In genomic region chr22:20916916-20917810, GRCh38 we compare ENCODE assay signal across 8 cellular contexts. TPM values are rescaled to one million over a fixed set of nuclear protein-coding genes. Genes with fewer than 3 reads are reported as not detected.
DNase-seq lines count a peak whose midpoint lies in the region; TF ChIP-seq lines count a peak whose summit lies in the region.

Gene CRKL (plus strand): TSS chr22:20917407. CDS start chr22:20917935, 528 bp downstream.

- H3K4me3 ChIP-seq in H7 (ENCODE audit: insufficient read depth, low read depth, low read length) (peak within 1 kb of the TSS; percentile 98), Loucy (ENCODE audit: low read length, poor library complexity, severe bottlenecking) (peak within 1 kb of the TSS; percentile 98), neural cell (ENCODE audit: low read length) (peak within 1 kb of the TSS; percentile 100), stomach (peak within 1 kb of the TSS; percentile 87 to 99 (median 96))

- peak within 1 kb of the TSS; percentile 98 for H3K27ac ChIP-seq in neural cell (ENCODE audit: low read length)
- peak within 1 kb of the TSS; percentile 97 to 98 (median 97) for H3K27ac ChIP-seq in stomach

- no peaks in the 10 kb centered on the region for H3K27me3 ChIP-seq in H7 (ENCODE audit: control insufficient read depth, insufficient read depth, low read length)
- H3K27me3 ChIP-seq in Loucy (ENCODE audit: insufficient read depth, low read length, poor library complexity, severe bottlenecking), result peaks cover 8% of the 10 kb centered on the region
- no peaks in the 10 kb centered on the region for H3K27me3 ChIP-seq in neural cell (ENCODE audit: insufficient read depth, low read depth, low read length)
- no peaks in the 10 kb centered on the region for H3K27me3 ChIP-seq in stomach

- 0 to 1% (median 0%) methylated on average over 47 to 92 of the region's 92 CpGs for WGBS in stomach, 5 donors

- DNase-seq in G401 (ENCODE audit: low spot score) (peak; percentile 95), H7 (peak; percentile 100), fibroblast of the conjunctiva (ENCODE audit: low read depth) (peak; percentile 96), stomach (peak; percentile 98)
- peak; percentile 95 for DNase-seq in activated effector memory CD4-positive, alpha-beta T cell treated with Interleukin-2 at 50 U/mL for 16 hours

- peaks cover 24% of the 10 kb centered on the region for H3K4me1 ChIP-seq in Loucy (ENCODE audit: insufficient read depth, low read length, poor library complexity, severe bottlenecking)
- H3K4me1 ChIP-seq in stomach, result peaks cover 20 to 44% (median 36%) of the 10 kb centered on the region in 4 donors

- H3K4me2 ChIP-seq in Loucy (ENCODE audit: low read depth, low read length, poor library complexity, severe bottlenecking), result peak within 1 kb of the TSS; percentile 98
- H3K4me2 ChIP-seq in neural cell (ENCODE audit: low read length), result peak within 1 kb of the TSS; percentile 63

- H4K20me1 ChIP-seq in Loucy (ENCODE audit: insufficient read depth, low read length, poor library complexity, severe bottlenecking) (peaks cover 44% of the 10 kb centered on the region), neural cell (ENCODE audit: insufficient read depth) (peaks cover 13% of the 10 kb centered on the region)

- TF ChIP-seq POLR2A in Raji (IDR thresholded peaks at IDR 0.05; ENCODE audit: insufficient read depth, low read depth, low read length) (peak; percentile 85), stomach (IDR thresholded peaks at IDR 0.05) (no peak)

- in situ Hi-C loops in G401 (cut with HindIII; ENCODE audit: low sequenced_read_pairs), result no loop called here

- H3K9me3 ChIP-seq in Loucy (ENCODE audit: insufficient read depth, low read depth, low read length) (no peaks in the 10 kb centered on the region), neural cell (ENCODE audit: low read length) (no peaks in the 10 kb centered on the region), stomach (no peaks in the 10 kb centered on the region)

- H3K79me2 ChIP-seq in Loucy (ENCODE audit: insufficient read depth, low read length) (peaks cover 49% of the 10 kb centered on the region), neural cell (replicated peaks; ENCODE audit: insufficient read depth, low read length) (peaks cover 38% of the 10 kb centered on the region)

- intact Hi-C loops in stomach (cut with DNase I; ENCODE audit: low total_unique reads), result no loop called here

- peak; percentile 72 for TF ChIP-seq RAD21 in neural cell (conservative IDR thresholded peaks at IDR 0.05)

- H3K9me2 ChIP-seq in Loucy (replicated peaks; ENCODE audit: low read depth, low read length) (no peaks in the 10 kb centered on the region), neural cell (ENCODE audit: insufficient read depth, low read length) (no peaks in the 10 kb centered on the region)

- H3K9ac ChIP-seq in Loucy (ENCODE audit: low read depth, low read length, poor library complexity, severe bottlenecking) (peak within 1 kb of the TSS; percentile 94), neural cell (ENCODE audit: low read length) (peak within 1 kb of the TSS; percentile 99)

- H3F3A ChIP-seq in Loucy (ENCODE audit: low read depth) (no peaks in the 10 kb centered on the region), neural cell (ENCODE audit: insufficient read depth, low read length, poor library complexity, severe bottlenecking) (peaks cover 4% of the 10 kb centered on the region)

- H2AFZ ChIP-seq in Loucy (ENCODE audit: low read length) (peak within 1 kb of the TSS; percentile 99), neural cell (ENCODE audit: low read depth, low read length) (peak within 1 kb of the TSS; percentile 76)

- TF ChIP-seq EP300 in neural cell (conservative IDR thresholded peaks at IDR 0.05; ENCODE audit: poor library complexity, severe bottlenecking), result peak; percentile 79
- TF ChIP-seq EP300 in stomach (IDR thresholded peaks at IDR 0.05), result no peak

- H3K36me3 ChIP-seq in H7 (replicated peaks; ENCODE audit: control insufficient read depth, insufficient read depth, low read length) (no peaks in the 10 kb centered on the region; the same call in 1 of the 2 replicates), Loucy (ENCODE audit: insufficient read depth, low read length) (no peaks in the 10 kb centered on the region), neural cell (ENCODE audit: insufficient read depth, low read length) (no peaks in the 10 kb centered on the region), stomach (no peaks in the 10 kb centered on the region)

- TF ChIP-seq CTCF in Loucy (conservative IDR thresholded peaks at IDR 0.05; ENCODE audit: low read length) (peak; percentile 83), neural cell (IDR thresholded peaks at IDR 0.05; ENCODE audit: poor library complexity, severe bottlenecking) (peak; percentile 100), stomach (IDR thresholded peaks at IDR 0.05) (peak in 6 of 7 experiments; percentile 63 to 95 (median 90))

TF ChIP-seq in neural cell, 6 proteins besides CTCF, POLR2A, EP300 and RAD21:
- TF ChIP-seq SMC3 (conservative IDR thresholded peaks at IDR 0.05; ENCODE audit: poor library complexity), result peak; percentile 65
- TF ChIP-seq TAF1 (IDR thresholded peaks at IDR 0.05; ENCODE audit: low read depth), result peak; percentile 84
- TF ChIP-seq POLR2AphosphoS5 (IDR thresholded peaks at IDR 0.05), result peak; percentile 94
- no peak for TF ChIP-seq EZH2 (IDR thresholded peaks at IDR 0.05; ENCODE audit: borderline replicate concordance, insufficient read depth, low read length, poor library complexity, severe bottlenecking)
- peak; percentile 87 for TF ChIP-seq MXI1 (conservative IDR thresholded peaks at IDR 0.05; ENCODE audit: poor library complexity, severe bottlenecking)
- peak; percentile 91 for TF ChIP-seq REST (IDR thresholded peaks at IDR 0.05; ENCODE audit: borderline replicate concordance)

RNA-seq across cellular contexts. Expression of gene CRKL, which starts in this region (rescaled TPM):
- 30.7 and 33.9 TPM in 2 replicates for total RNA-seq in G401 (2014; rRNA removed; shearing (Covaris generic))
- total RNA-seq in H7 (2014; rRNA removed; shearing (Covaris generic)), result 70.6 and 71.5 TPM in 2 replicates
- polyA plus RNA-seq in neural cell, result 46.8 and 50.2 TPM in 2 replicates
- polyA minus RNA-seq in neural cell, result 91.9 and 102 TPM in 2 replicates
- 10 to 100 TPM; 17.0 to 60.3 (median 26.3) TPM for total RNA-seq in stomach
- 10 to 100 TPM; 11.6 to 12.5 (median 11.7) TPM for polyA plus RNA-seq in stomach

Comparison
In these comparisons a context has a peak if more than half of its experiments do, and no peak if none do; other contexts are left out.
1. Peak in every context shown above with its lines: DNase-seq, H3K4me3 ChIP-seq and H3K27ac ChIP-seq.